Comparison of ENCODE assay signal across 9 cellular contexts in genomic region chr5:37847978-37848425, GRCh38. TPM values are rescaled to one million over a fixed set of nuclear protein-coding genes. Genes with fewer than 3 reads are reported as not detected.
DNase-seq lines count a peak whose midpoint lies in the region; ATAC-seq and TF ChIP-seq lines count a peak whose summit lies in the region.
"Had no signal": no experiment of that assay in that cellular context is flagged by ENCODE, and none has a peak within 500 bp of the region (broad histone marks: within the 10 kb centered on the region; RNA-seq: fewer than 3 reads in every experiment).

No MANE protein-coding gene starts in this region.

- peak; percentile 67 for ATAC-seq in GM19397 (IDR thresholded peaks at IDR 0.05; ENCODE audit: unreplicated experiment)
- ATAC-seq in stimulated activated naive B cell treated with anti-CD40 and anti-IgM and Interleukin-4, amounts not matched to agents 10 μg/mL and 1 μg/mL and 100 μg/mL, for 72 hours (replicated peaks) = peak; percentile 48 to 52

- DNase-seq in A172 (ENCODE audit: low spot score) = peak; percentile 27
- DNase-seq in MV-4-11 (lab: John Stamatoyannopoulos, UW) = peak; percentile 61
- DNase-seq in stimulated activated naive B cell treated with anti-CD40 and anti-IgM and Interleukin-4, amounts not matched to agents 10 μg/mL and 1 μg/mL and 100 μg/mL, for 72 hours = no peak
- DNase-seq in ureter (ENCODE audit: low spot score) = no peak
- no peak for DNase-seq in thyroid gland
- DNase-seq in activated T-cell treated with anti-CD3 and anti-CD28 coated beads, Interleukin-2, amount 50 U/mL, for 48 hours = no peak

- no peak overlapping the region for H3K27ac ChIP-seq in thyroid gland

- peak overlapping the region in 1 of 5 experiments; percentile 40 for H3K4me3 Mint-ChIP-seq in brain
- H3K4me3 Mint-ChIP-seq in stimulated activated naive B cell treated with anti-CD40 and anti-IgM and Interleukin-4, amounts not matched to agents 10 μg/mL and 1 μg/mL and 100 μg/mL, for 72 hours = no peak overlapping the region
- H3K4me3 Mint-ChIP-seq: natural killer cell treated with Interleukin-12 subunit alpha and Interleukin-12 subunit beta and Interleukin-15 and Interleukin-18, amount 100 ng/mL, for 72 hours had no signal

- 39 to 54% methylated on average over 3 of the region's 3 CpGs for WGBS in thyroid gland, 2 donors

- TF ChIP-seq CTCF in brain (conservative IDR thresholded peaks at IDR 0.05) (no peak), thyroid gland (IDR thresholded peaks at IDR 0.05) (no peak)

- peaks cover 23% of the 10 kb centered on the region for H3K27me3 Mint-ChIP-seq in brain
- peaks cover 19 to 36% of the 10 kb centered on the region in 2 donors for H3K27me3 Mint-ChIP-seq in stimulated activated naive B cell treated with anti-CD40 and anti-IgM and Interleukin-4, amounts not matched to agents 10 μg/mL and 1 μg/mL and 100 μg/mL, for 72 hours

- no peaks in the 10 kb centered on the region for H3K9me3 ChIP-seq in thyroid gland

- H3K36me3 Mint-ChIP-seq in brain = no peaks in the 10 kb centered on the region
- no peaks in the 10 kb centered on the region for H3K36me3 Mint-ChIP-seq in stimulated activated naive B cell treated with anti-CD40 and anti-IgM and Interleukin-4, amounts not matched to agents 10 μg/mL and 1 μg/mL and 100 μg/mL, for 72 hours
- H3K36me3 Mint-ChIP-seq: natural killer cell treated with Interleukin-12 subunit alpha and Interleukin-12 subunit beta and Interleukin-15 and Interleukin-18, amount 100 ng/mL, for 72 hours had no signal

- no peaks in the 10 kb centered on the region for H3K4me1 ChIP-seq in thyroid gland

- TF ChIP-seq POLR2A in thyroid gland (IDR thresholded peaks at IDR 0.05) = no peak

- peak overlapping the region in 4 of 5 experiments; percentile 58 to 88 (median 86) for H3K27ac Mint-ChIP-seq in brain
- H3K27ac Mint-ChIP-seq in stimulated activated naive B cell treated with anti-CD40 and anti-IgM and Interleukin-4, amounts not matched to agents 10 μg/mL and 1 μg/mL and 100 μg/mL, for 72 hours = no peak overlapping the region
- H3K27ac Mint-ChIP-seq: natural killer cell treated with Interleukin-12 subunit alpha and Interleukin-12 subunit beta and Interleukin-15 and Interleukin-18, amount 100 ng/mL, for 72 hours had no signal

- intact Hi-C loops in thyroid gland (cut with DNase I) = no loop called here

- H3K36me3 ChIP-seq in thyroid gland = no peaks in the 10 kb centered on the region

- no peak overlapping the region for H3K4me3 ChIP-seq in thyroid gland (replicated peaks in 1 of 3)

- H3K4me1 Mint-ChIP-seq in brain = peaks cover 43% of the 10 kb centered on the region
- no peaks in the 10 kb centered on the region for H3K4me1 Mint-ChIP-seq in stimulated activated naive B cell treated with anti-CD40 and anti-IgM and Interleukin-4, amounts not matched to agents 10 μg/mL and 1 μg/mL and 100 μg/mL, for 72 hours

- H3K9me3 Mint-ChIP-seq in brain = peaks cover 0 to 4% (median 0%) of the 10 kb centered on the region in 5 experiments
- peaks cover 0 to 2% of the 10 kb centered on the region in 2 donors for H3K9me3 Mint-ChIP-seq in stimulated activated naive B cell treated with anti-CD40 and anti-IgM and Interleukin-4, amounts not matched to agents 10 μg/mL and 1 μg/mL and 100 μg/mL, for 72 hours
- H3K9me3 Mint-ChIP-seq: natural killer cell treated with Interleukin-12 subunit alpha and Interleukin-12 subunit beta and Interleukin-15 and Interleukin-18, amount 100 ng/mL, for 72 hours had no signal

- no peaks in the 10 kb centered on the region for H3K27me3 ChIP-seq in thyroid gland

RNA-seq across cellular contexts. Expression of gene GDNF, which starts 8.2 kb away (rescaled TPM):
- total RNA-seq in A172 (2014; rRNA removed; shearing (Covaris generic)) = 0.31 TPM in 1 of 2 replicates, not detected in the other
- 0.22 TPM for polyA plus RNA-seq in brain (ENCODE audit: insufficient read depth, low read depth, low replicate concordance)
- total RNA-seq in ureter (not detected), thyroid gland (not detected)
- total RNA-seq: natural killer cell treated with Interleukin-12 subunit alpha and Interleukin-12 subunit beta and Interleukin-15 and Interleukin-18, amount 100 ng/mL, for 72 hours had no signal

Comparison
In these comparisons a context has a peak if more than half of its experiments do, and no peak if none do; other contexts are left out.
1. DNase-seq: peak in A172 (single experiment) and MV-4-11 (single experiment); none in stimulated activated naive B cell treated with anti-CD40 and anti-IgM and Interleukin-4, amounts not matched to agents 10 μg/mL and 1 μg/mL and 100 μg/mL, for 72 hours (single experiment), ureter (single experiment), thyroid gland (0 of 2) and activated T-cell treated with anti-CD3 and anti-CD28 coated beads, Interleukin-2, amount 50 U/mL, for 48 hours (0 of 2).